ENCODE assay signal across 1 cellular context in the genomic region with DNA sequence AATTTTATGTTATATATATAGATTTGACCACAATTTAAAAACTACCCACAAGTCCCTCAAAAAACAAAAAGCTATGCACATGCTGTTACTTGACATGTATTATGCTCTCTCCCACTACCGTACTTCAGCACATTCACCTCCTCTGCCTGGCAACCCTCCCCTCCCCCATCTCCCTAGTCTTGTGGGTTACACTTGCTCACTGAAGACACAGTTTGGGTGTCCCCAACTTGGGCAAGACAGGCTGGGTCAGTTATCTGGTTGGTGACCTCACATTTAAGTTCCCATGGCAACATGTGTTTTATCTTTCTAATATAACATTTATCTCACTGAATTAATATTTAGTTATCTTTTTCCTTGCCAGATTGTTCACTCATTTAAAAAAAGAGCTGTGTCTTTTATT.
TF ChIP-seq lines count a peak whose summit lies in the region.

No MANE protein-coding gene starts in this region.

TF ChIP-seq in WTC11, 78 proteins besides CTCF, POLR2A, EP300 and RAD21 (continued from another document):
- TF ChIP-seq, protein P1, sequence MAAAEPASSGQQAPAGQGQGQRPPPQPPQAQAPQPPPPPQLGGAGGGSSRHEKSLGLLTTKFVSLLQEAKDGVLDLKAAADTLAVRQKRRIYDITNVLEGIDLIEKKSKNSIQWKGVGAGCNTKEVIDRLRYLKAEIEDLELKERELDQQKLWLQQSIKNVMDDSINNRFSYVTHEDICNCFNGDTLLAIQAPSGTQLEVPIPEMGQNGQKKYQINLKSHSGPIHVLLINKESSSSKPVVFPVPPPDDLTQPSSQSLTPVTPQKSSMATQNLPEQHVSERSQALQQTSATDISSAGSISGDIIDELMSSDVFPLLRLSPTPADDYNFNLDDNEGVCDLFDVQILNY (CRISPR knock-in tag; IDR thresholded peaks at IDR 0.05) = no peak
- TF ChIP-seq GTF2I (CRISPR knock-in tag; conservative IDR thresholded peaks at IDR 0.05) = no peak
- TF ChIP-seq RELA (CRISPR knock-in tag; IDR thresholded peaks at IDR 0.05; ENCODE audit: borderline replicate concordance) = no peak
- no peak for TF ChIP-seq NR2C2 (CRISPR knock-in tag; IDR thresholded peaks at IDR 0.05)
- TF ChIP-seq NR1H2 (CRISPR knock-in tag; IDR thresholded peaks at IDR 0.05) = no peak
